Comparison of ENCODE assay signal across 8 cellular contexts in the genomic region with DNA sequence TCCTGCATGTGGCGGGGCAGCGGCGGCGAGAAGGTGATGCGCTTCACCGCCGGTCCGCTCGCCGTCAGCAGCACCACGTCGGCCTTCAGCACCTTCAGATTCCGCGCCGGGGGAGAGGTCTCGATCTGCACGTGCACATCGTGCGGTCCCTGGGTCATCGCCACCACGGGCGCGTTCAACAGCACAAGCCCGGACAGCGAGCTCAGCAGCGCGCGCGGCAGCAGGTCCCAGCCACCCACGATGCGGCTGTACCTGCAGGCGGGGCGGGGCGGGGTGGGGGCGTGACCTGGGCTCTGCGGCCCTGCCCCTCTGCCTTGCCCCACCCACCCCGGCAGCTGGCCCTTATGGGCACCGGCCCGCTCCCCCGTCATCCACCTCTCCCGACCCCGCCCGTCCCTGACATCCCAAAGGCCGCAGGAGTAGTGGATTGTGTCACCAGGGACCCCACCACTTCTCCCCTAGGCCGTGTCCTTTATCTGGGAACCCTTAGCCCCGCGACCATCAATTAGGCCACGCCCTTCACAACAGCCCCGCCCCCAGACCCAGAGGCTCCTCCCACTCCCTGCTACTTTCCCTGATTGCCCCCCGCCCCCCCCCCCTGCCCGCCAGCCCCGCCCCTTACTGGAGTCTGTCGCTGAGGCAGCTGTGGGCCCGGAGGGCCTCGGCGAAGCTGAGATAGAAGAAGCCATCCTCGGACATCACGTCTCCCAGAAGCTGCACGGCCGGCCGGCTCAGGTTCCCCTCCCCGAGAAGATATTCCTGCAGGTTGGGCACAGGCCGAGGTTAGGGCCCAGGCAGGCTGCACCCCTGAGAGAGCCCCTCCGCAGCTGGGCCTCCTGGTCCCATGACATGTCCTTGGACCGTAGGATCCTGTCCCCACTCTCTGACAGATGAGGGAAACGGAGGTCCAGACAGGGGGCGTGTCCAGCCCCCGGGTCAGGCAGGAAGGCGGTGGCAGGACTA. TPM values are rescaled to one million over a fixed set of nuclear protein-coding genes. Genes with fewer than 3 reads are reported as not detected.
DNase-seq lines count a peak whose midpoint lies in the region; ATAC-seq lines count a peak whose summit lies in the region.

No MANE protein-coding gene starts in this region.

- H4K20me1 ChIP-seq in BLaER1: no peaks in the 10 kb centered on the region

- ATAC-seq in GM18861 (IDR thresholded peaks at IDR 0.05; ENCODE audit: unreplicated experiment): no peak

- H3K4me1 ChIP-seq in BLaER1: peaks cover 61% of the 10 kb centered on the region
- H3K4me1 ChIP-seq in esophagus (ENCODE audit: control insufficient read depth in 2 of 2, insufficient read depth in 2 of 2, low read length in 1 of 2): peaks cover 0 to 6% of the 10 kb centered on the region in 2 donors
- no peaks in the 10 kb centered on the region for H3K4me1 ChIP-seq in rectal smooth muscle tissue (ENCODE audit: control insufficient read depth, insufficient read depth, low read length)

- H3K36me3 ChIP-seq in BLaER1: peaks cover 19% of the 10 kb centered on the region; the same call in 1 of the 2 replicates
- peaks cover 0 to 12% of the 10 kb centered on the region in 2 donors for H3K36me3 ChIP-seq in esophagus (ENCODE audit: control insufficient read depth in 2 of 2, insufficient read depth in 2 of 2, low read length in 1 of 2)
- no peaks in the 10 kb centered on the region for H3K36me3 ChIP-seq in rectal smooth muscle tissue (ENCODE audit: control insufficient read depth, insufficient read depth, low read length)

- H3K9me3 ChIP-seq in BLaER1: no peaks in the 10 kb centered on the region
- H3K9me3 ChIP-seq in esophagus (ENCODE audit: control insufficient read depth in 2 of 2, insufficient read depth in 1 of 2, low read depth in 1 of 2, low read length in 1 of 2): peaks cover 0 to under 1% of the 10 kb centered on the region in 2 donors

- peak overlapping the region; percentile 64 for H3K4me3 ChIP-seq in BLaER1
- H3K4me3 ChIP-seq in esophagus (ENCODE audit: low read depth in 1 of 2, low read length in 2 of 2): peak overlapping the region; percentile 17 to 35
- H3K4me3 ChIP-seq in rectal smooth muscle tissue (ENCODE audit: low read length): peak overlapping the region; percentile 38

- peak overlapping the region; percentile 68 for H3K27ac ChIP-seq in BLaER1
- H3K27ac ChIP-seq in esophagus (ENCODE audit: low read depth in 2 of 2, low read length in 1 of 2): peak overlapping the region in 1 of 2 donors; percentile 20
- H3K27ac ChIP-seq in rectal smooth muscle tissue (ENCODE audit: low read depth, low read length): no peak overlapping the region

- H3K9ac ChIP-seq in BLaER1 (peak overlapping the region; percentile 65; the same call in 1 of the 2 replicates), rectal smooth muscle tissue (ENCODE audit: low read length) (no peak overlapping the region)

- WGBS in esophagus, 2 donors: 13 to 14% methylated on average over 65 to 68 of the region's 69 CpGs

- H3K4me2 ChIP-seq in BLaER1: peak overlapping the region; percentile 98

- DNase-seq in NAMALWA (ENCODE audit: low spot score) (peak; percentile 66), DMS79 treated with DMSO at 0.1 percent for 48 hours (lab: John Stamatoyannopoulos, UW) (no peak), SKM-1 (lab: John Stamatoyannopoulos, UW; ENCODE audit: unreplicated experiment) (no peak)
- DNase-seq in activated CD8-positive, alpha-beta memory T cell treated with anti-CD3 and anti-CD28 coated beads for 1 hour (ENCODE audit: extremely low read depth in 1 of 2, low read depth in 1 of 2): peak; percentile 21 to 55

- no peaks in the 10 kb centered on the region for H3K27me3 ChIP-seq in BLaER1
- H3K27me3 ChIP-seq in esophagus (ENCODE audit: control insufficient read depth in 1 of 2, insufficient read depth in 2 of 2, low read length in 2 of 2): no peaks in the 10 kb centered on the region
- no peaks in the 10 kb centered on the region for H3K27me3 ChIP-seq in rectal smooth muscle tissue (ENCODE audit: control insufficient read depth, insufficient read depth, low read length)

RNA-seq across cellular contexts. Expression of gene IL4I1, which starts 6.1 kb away (rescaled TPM):
- polyA plus RNA-seq in esophagus: under 1 TPM; 0.18 to 0.45 TPM

RNA-seq across cellular contexts. Expression of gene TBC1D17, which starts 13.1 kb away (rescaled TPM):
- polyA plus RNA-seq in esophagus: 10 to 100 TPM; 21.8 to 32.6 TPM

RNA-seq across cellular contexts. Expression of gene AKT1S1, which starts 13.5 kb away (rescaled TPM):
- polyA plus RNA-seq in esophagus: 10 to 100 TPM; 33.8 to 46.9 TPM

RNA-seq across cellular contexts. Expression of gene PNKP, which starts 23.3 kb away (rescaled TPM):
- polyA plus RNA-seq in esophagus: 10 to 100 TPM; 27.5 to 65.1 TPM

RNA-seq across cellular contexts. Expression of gene ATF5, which starts 38.4 kb away (rescaled TPM):
- polyA plus RNA-seq in esophagus: 10 to 100 TPM; 15.5 to 24.3 TPM

Comparison
In these comparisons a context has a peak if more than half of its experiments do, and no peak if none do; other contexts are left out.
1. DNase-seq: peak in NAMALWA (single experiment) and activated CD8-positive, alpha-beta memory T cell treated with anti-CD3 and anti-CD28 coated beads for 1 hour (2 of 2); none in DMS79 treated with DMSO at 0.1 percent for 48 hours (single experiment) and SKM-1 (single experiment).
2. Peak in every context shown above with its lines, with median percentiles within 50 percentile points of each other: H3K4me3 ChIP-seq.